1 cellular context compared by ENCODE assay signal in the genomic region with DNA sequence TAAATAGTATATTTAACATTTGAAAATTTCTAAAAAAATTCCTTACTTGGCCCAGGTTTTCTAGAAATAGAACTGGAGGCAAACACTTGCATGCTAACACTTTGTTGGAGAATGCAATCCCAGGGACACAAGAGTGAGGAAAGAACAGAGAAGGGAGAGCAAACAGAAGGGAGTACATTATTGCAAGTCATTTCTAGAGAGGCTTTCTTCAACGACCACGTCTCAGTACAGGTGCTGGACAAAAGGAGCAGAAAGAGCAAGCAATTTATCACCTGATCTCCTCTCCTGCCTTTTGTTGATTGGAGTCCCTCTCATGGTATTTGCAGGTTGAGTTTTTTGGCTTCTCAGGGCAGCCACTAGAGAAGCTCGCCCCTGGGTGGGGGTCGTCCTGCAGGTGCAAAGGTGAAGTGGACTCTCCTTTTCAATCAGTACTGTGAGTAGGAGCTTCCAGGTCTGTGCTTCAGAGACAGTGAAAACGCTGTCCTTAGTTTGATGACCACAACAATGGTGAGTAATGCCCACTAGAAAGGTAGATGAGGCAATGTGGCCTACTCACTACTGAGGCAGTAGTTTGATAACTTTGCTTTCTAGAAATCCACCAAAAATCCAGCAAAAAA.
A peak's percentile ranks its signal among the peaks of the same experiment; 100 is the strongest.
TF ChIP-seq lines count a peak whose summit lies in the region.

No MANE protein-coding gene starts in this region.

TF ChIP-seq in IMR-90, 13 proteins besides CTCF, POLR2A, EP300 and RAD21:
- TF ChIP-seq FOS (IDR thresholded peaks at IDR 0.05; ENCODE audit: low read depth, low read length) (no peak), CEBPB (IDR thresholded peaks at IDR 0.05; ENCODE audit: low read depth, low read length) (peak; percentile 87)
TF ChIP-seq in IMR-90: peak in this region for 1.
